9 cellular contexts compared by ENCODE assay signal in genomic region chr12:110591508-110592051, GRCh38. TPM values are rescaled to one million over a fixed set of nuclear protein-coding genes. Genes with fewer than 3 reads are reported as not detected.
DNase-seq lines count a peak whose midpoint lies in the region; ATAC-seq, FAIRE-seq and TF ChIP-seq lines count a peak whose summit lies in the region.
"Had no signal": no experiment of that assay in that cellular context is flagged by ENCODE, and none has a peak within 500 bp of the region (broad histone marks: within the 10 kb centered on the region; RNA-seq: fewer than 3 reads in every experiment).

No MANE protein-coding gene starts in this region.

- peak overlapping the region; percentile 88 for H3K27ac Mint-ChIP-seq in stimulated activated naive CD8-positive, alpha-beta T cell treated with anti-CD3 and anti-CD28 coated beads, Interleukin-15, Interleukin-2, amounts not matched to agents 100 ng/mL and 50 ng/mL, for 24 hours

- DNase-seq in stimulated activated naive CD8-positive, alpha-beta T cell treated with anti-CD3 and anti-CD28 coated beads, Interleukin-15, Interleukin-2, amounts not matched to agents 100 U/mL and 50 U/mL, for 24 hours: no peak
- no peak for DNase-seq in K562 (ENCODE audit: extremely low read depth in 1 of 4, low spot score in 3 of 4)
- no peak for DNase-seq in mucosa of descending colon
- DNase-seq in KBM-7: no peak
- no peak for DNase-seq in NCI-H226
- no peak for DNase-seq in GM10266 (ENCODE audit: extremely low spot score)
- no peak for DNase-seq in stimulated activated CD8-positive, alpha-beta memory T cell treated with anti-CD3 and anti-CD28 coated beads, Interleukin-4, amount 100 ng/mL, for 48 hours
- DNase-seq: DND-41 had no signal

- TF ChIP-seq POLR2A in K562 (conservative IDR thresholded peaks at IDR 0.05): no peak

- intact Hi-C loops in K562 (cut with micrococcal nuclease): no loop called here
- intact Hi-C loops in mucosa of descending colon (cut with DNase I, micrococcal nuclease): no loop called here

- no peak overlapping the region for H3K4me3 Mint-ChIP-seq in stimulated activated naive CD8-positive, alpha-beta T cell treated with anti-CD3 and anti-CD28 coated beads, Interleukin-15, Interleukin-2, amounts not matched to agents 100 ng/mL and 50 ng/mL, for 24 hours

- no peak overlapping the region; the same call in 2 of the 3 replicates for H3K27ac ChIP-seq in K562 (ENCODE audit: extremely low read depth, low read depth, low read length)

- H3K36me3 ChIP-seq in K562 (ENCODE audit: control insufficient read depth, insufficient read depth, low read length) (no peaks in the 10 kb centered on the region), mucosa of descending colon (ENCODE audit: low read depth) (no peaks in the 10 kb centered on the region)

- TF ChIP-seq EP300 in K562 (IDR thresholded peaks at IDR 0.05; ENCODE audit: low read length): no peak

- H3K27me3 ChIP-seq in K562 (ENCODE audit: control insufficient read depth in 2 of 2, insufficient read depth in 2 of 2, low read length in 2 of 2): no peaks in the 10 kb centered on the region

- TF ChIP-seq RAD21 in K562 (CRISPR knock-in tag; conservative IDR thresholded peaks at IDR 0.05 in 1 of 2, IDR thresholded peaks at IDR 0.05 in 1 of 2): no peak

- no peaks in the 10 kb centered on the region for H3K9me3 Mint-ChIP-seq in stimulated activated naive CD8-positive, alpha-beta T cell treated with anti-CD3 and anti-CD28 coated beads, Interleukin-15, Interleukin-2, amounts not matched to agents 100 ng/mL and 50 ng/mL, for 24 hours

- H3K27me3 Mint-ChIP-seq in stimulated activated naive CD8-positive, alpha-beta T cell treated with anti-CD3 and anti-CD28 coated beads, Interleukin-15, Interleukin-2, amounts not matched to agents 100 ng/mL and 50 ng/mL, for 24 hours: no peaks in the 10 kb centered on the region

- H2AFZ ChIP-seq in K562 (ENCODE audit: low read depth, low read length): peak overlapping the region; percentile 18

- no peak for FAIRE-seq in K562 (lab: Jason Lieb, UNC)

- no peak overlapping the region for H3K4me2 ChIP-seq in K562 (ENCODE audit: insufficient read depth, low read length)

- CTCF ChIA-PET in K562 (lab: Yijun Ruan, JAX; ENCODE audit: low intra/inter-chr PET ratio): interaction anchor here (0.6 kb wide), 1 partner anchor 14 kb away, joined by 3 read pairs; no protein-coding TSS in a partner anchor

- in situ Hi-C loops in K562 (cut with MboI) (loop anchor here (10.0 kb wide), 1 partner anchor 497 kb away; no protein-coding TSS in a partner anchor), KBM-7 (cut with MboI; ENCODE audit: low pct_unique_long_range_greater_than_20kb, low sequenced_read_pairs) (no loop called here)

- POLR2A ChIA-PET in K562 (lab: Yijun Ruan, JAX): interaction anchor here (0.6 to 1.5 kb wide), 3 partner anchors 97 to 303 kb away, joined by 3 to 9 read pairs (median 3); partner anchors contain the start of genes FAM216A and GPN3

- no peaks in the 10 kb centered on the region for H3K79me2 ChIP-seq in K562 (ENCODE audit: control insufficient read depth, insufficient read depth, low read length)

- BruUV-seq in K562 (replicated peaks; lab: Mats Ljungman, UMichigan): no TSS peak

- no peaks in the 10 kb centered on the region for H4K20me1 ChIP-seq in K562 (replicated peaks; ENCODE audit: control insufficient read depth, insufficient read depth, low read length)

- H3K36me3 Mint-ChIP-seq in stimulated activated naive CD8-positive, alpha-beta T cell treated with anti-CD3 and anti-CD28 coated beads, Interleukin-15, Interleukin-2, amounts not matched to agents 100 ng/mL and 50 ng/mL, for 24 hours (ENCODE audit: low read depth): no peaks in the 10 kb centered on the region

- H3K4me3 ChIP-seq in K562 (no peak overlapping the region), mucosa of descending colon (no peak overlapping the region)

- no peaks in the 10 kb centered on the region for H3K9me3 ChIP-seq in K562 (replicated peaks; ENCODE audit: control insufficient read depth, insufficient read depth, low read depth, low read length)
- H3K9me3 ChIP-seq in mucosa of descending colon: no peaks in the 10 kb centered on the region

- H3K4me1 ChIP-seq in K562 (replicated peaks in 1 of 2; ENCODE audit: control insufficient read depth in 2 of 2, insufficient read depth in 2 of 2, low read length in 2 of 2) (peaks cover 0 to 6% of the 10 kb centered on the region in 2 experiments; a peak in 4 of 5 replicates), mucosa of descending colon (ENCODE audit: low read depth) (peaks cover 21% of the 10 kb centered on the region)

- no peak for ATAC-seq in stimulated activated naive CD8-positive, alpha-beta T cell treated with anti-CD3 and anti-CD28 coated beads, Interleukin-15, Interleukin-2, amounts not matched to agents 100 U/mL and 50 U/mL, for 24 hours
- ATAC-seq in K562 (peak; percentile 71), mucosa of descending colon (peak; percentile 73)

- 55% methylated on average over 7 of the region's 7 CpGs for WGBS in K562 (ENCODE audit: insufficient coverage, low coverage, missing lambda C conversion rate)

- H3K4me1 Mint-ChIP-seq in stimulated activated naive CD8-positive, alpha-beta T cell treated with anti-CD3 and anti-CD28 coated beads, Interleukin-15, Interleukin-2, amounts not matched to agents 100 ng/mL and 50 ng/mL, for 24 hours (ENCODE audit: low read depth): peaks cover 24% of the 10 kb centered on the region

- peak overlapping the region in 1 of 2 experiments; percentile 2; a peak in 1 of 4 replicates for H3K9ac ChIP-seq in K562 (ENCODE audit: insufficient read depth in 1 of 2, low read depth in 2 of 2, low read length in 2 of 2)

- TF ChIP-seq CTCF in K562 (IDR thresholded peaks at IDR 0.05 in 2 of 3, conservative IDR thresholded peaks at IDR 0.05 in 1 of 3; ENCODE audit: insufficient read depth in 2 of 3, low read depth in 1 of 3, low read length in 3 of 3) (no peak), mucosa of descending colon (IDR thresholded peaks at IDR 0.05) (no peak), GM10266 (IDR thresholded peaks at IDR 0.05; ENCODE audit: control insufficient read depth, insufficient read depth, low read depth, missing control alignments) (no peak)

- no peaks in the 10 kb centered on the region for H3K9me1 ChIP-seq in K562 (ENCODE audit: control insufficient read depth, insufficient read depth, low read length)

TF ChIP-seq in K562, 482 proteins besides CTCF, POLR2A, EP300 and RAD21 (continues in another document):
- TF ChIP-seq ZNF347 (CRISPR knock-in tag; IDR thresholded peaks at IDR 0.05; ENCODE audit: low read depth): no peak
- no peak for TF ChIP-seq LCOR (CRISPR knock-in tag; IDR thresholded peaks at IDR 0.05)
- TF ChIP-seq BMI1 (IDR thresholded peaks at IDR 0.05; ENCODE audit: low read length): no peak
- no peak for TF ChIP-seq NR2C1 (IDR thresholded peaks at IDR 0.05)
- TF ChIP-seq NR2C1 (tag; IDR thresholded peaks at IDR 0.05): peak; percentile 35; the same call in 1 of the 2 replicates
- TF ChIP-seq HMBOX1 (IDR thresholded peaks at IDR 0.05): peak; percentile 51

RNA-seq across cellular contexts. Expression of gene PPTC7, which starts 8.5 kb away (rescaled TPM):
- total RNA-seq in K562 (2011; cell fraction: chromatin; rRNA removed; ENCODE audit: low replicate concordance): 18.9 and 40.1 TPM in 2 replicates
- 12.0 and 15.0 TPM in 2 replicates for total RNA-seq in K562 (2011; cell fraction: nucleolus; rRNA removed)
- total RNA-seq in K562 (2011; cell fraction: nucleoplasm; rRNA removed): 29.2 and 51.3 TPM in 2 replicates
- total RNA-seq in K562 (2014; rRNA removed) (5.3 and 5.4 TPM in 2 replicates), K562 (2014; rRNA removed; fragmentation: Illumina TruSeq; extraction: Trizol) (11.9 and 12.1 TPM in 2 replicates), K562 (2015; rRNA removed; fragmentation: Illumina TruSeq; extraction: Trizol) (7.6 and 8.0 TPM in 2 replicates), K562 (2021) (19.3 and 21.8 TPM in 2 replicates), mucosa of descending colon (10 to 100 TPM; 32.2 to 34.8 (median 32.8) TPM)
- polyA plus RNA-seq in K562 (2011; rRNA removed) (21.6 and 23.1 TPM in 2 replicates), K562 (2014; fragmentation: Illumina TruSeq; extraction: Trizol) (18.2 and 19.5 TPM in 2 replicates), K562 (2014; fragmentation: Nextera tagmentation; extraction: Ambion mirVana) (1 to 10 TPM; 2.6 to 4.7 TPM), K562 (2014; rRNA removed) (15.2 and 16.9 TPM in 2 replicates)
- polyA plus RNA-seq in K562 (2011; cell fraction: cytosol; rRNA removed): 7.9 and 14.3 TPM in 2 replicates
- polyA plus RNA-seq in K562 (2011; cell fraction: nucleus; rRNA removed): 17.9 and 24.3 TPM in 2 replicates
- 13.8 and 15.4 TPM in 2 replicates for polyA plus RNA-seq in K562 (2012)
- polyA minus RNA-seq in K562 (2011; rRNA and poly(A)+ RNA removed): 36.0 and 39.7 TPM in 2 replicates
- polyA minus RNA-seq in K562 (2011; cell fraction: cytosol; rRNA and poly(A)+ RNA removed): 14.9 and 17.1 TPM in 2 replicates
- polyA minus RNA-seq in K562 (2011; cell fraction: nucleus; rRNA and poly(A)+ RNA removed): 11.0 and 20.3 TPM in 2 replicates

RNA-seq across cellular contexts. Expression of gene TCTN1, which starts 22.3 kb away (rescaled TPM):
- 16.6 and 18.2 TPM in 2 replicates for total RNA-seq in K562 (2011; cell fraction: chromatin; rRNA removed; ENCODE audit: low replicate concordance)
- 8.3 and 13.5 TPM in 2 replicates for total RNA-seq in K562 (2011; cell fraction: nucleolus; rRNA removed)
- 15.0 and 27.9 TPM in 2 replicates for total RNA-seq in K562 (2011; cell fraction: nucleoplasm; rRNA removed)
- total RNA-seq in K562 (2014; rRNA removed): 5.1 and 5.5 TPM in 2 replicates
- 3.7 and 4.7 TPM in 2 replicates for total RNA-seq in K562 (2014; rRNA removed; fragmentation: Illumina TruSeq; extraction: Trizol)
- 5.1 and 6.3 TPM in 2 replicates for total RNA-seq in K562 (2015; rRNA removed; fragmentation: Illumina TruSeq; extraction: Trizol)
- total RNA-seq in K562 (2021): 3.8 and 4.0 TPM in 2 replicates
- polyA plus RNA-seq in K562 (2011; rRNA removed): 11.4 and 12.5 TPM in 2 replicates
- polyA plus RNA-seq in K562 (2011; cell fraction: cytosol; rRNA removed): 9.8 and 10.2 TPM in 2 replicates
- polyA plus RNA-seq in K562 (2011; cell fraction: nucleus; rRNA removed): 26.2 and 26.6 TPM in 2 replicates
- 6.4 and 15.2 TPM in 2 replicates for polyA plus RNA-seq in K562 (2012)
- 4.2 and 5.7 TPM in 2 replicates for polyA plus RNA-seq in K562 (2014; fragmentation: Illumina TruSeq; extraction: Trizol)
- polyA plus RNA-seq in K562 (2014; fragmentation: Nextera tagmentation; extraction: Ambion mirVana): under 1 TPM; 0.32 to 0.98 TPM
- 3.7 and 7.2 TPM in 2 replicates for polyA plus RNA-seq in K562 (2014; rRNA removed)
- polyA minus RNA-seq in K562 (2011; rRNA and poly(A)+ RNA removed): 9.4 and 10.4 TPM in 2 replicates
- 2.3 and 5.8 TPM in 2 replicates for polyA minus RNA-seq in K562 (2011; cell fraction: cytosol; rRNA and poly(A)+ RNA removed)
- polyA minus RNA-seq in K562 (2011; cell fraction: nucleus; rRNA and poly(A)+ RNA removed): 10.5 and 16.1 TPM in 2 replicates
- total RNA-seq in mucosa of descending colon: 10 to 100 TPM in 1 of 3 donors, 1 to 10 TPM in 2; 7.2 to 23.7 (median 8.2) TPM
